1 cellular context compared by ENCODE assay signal in the genomic region with DNA sequence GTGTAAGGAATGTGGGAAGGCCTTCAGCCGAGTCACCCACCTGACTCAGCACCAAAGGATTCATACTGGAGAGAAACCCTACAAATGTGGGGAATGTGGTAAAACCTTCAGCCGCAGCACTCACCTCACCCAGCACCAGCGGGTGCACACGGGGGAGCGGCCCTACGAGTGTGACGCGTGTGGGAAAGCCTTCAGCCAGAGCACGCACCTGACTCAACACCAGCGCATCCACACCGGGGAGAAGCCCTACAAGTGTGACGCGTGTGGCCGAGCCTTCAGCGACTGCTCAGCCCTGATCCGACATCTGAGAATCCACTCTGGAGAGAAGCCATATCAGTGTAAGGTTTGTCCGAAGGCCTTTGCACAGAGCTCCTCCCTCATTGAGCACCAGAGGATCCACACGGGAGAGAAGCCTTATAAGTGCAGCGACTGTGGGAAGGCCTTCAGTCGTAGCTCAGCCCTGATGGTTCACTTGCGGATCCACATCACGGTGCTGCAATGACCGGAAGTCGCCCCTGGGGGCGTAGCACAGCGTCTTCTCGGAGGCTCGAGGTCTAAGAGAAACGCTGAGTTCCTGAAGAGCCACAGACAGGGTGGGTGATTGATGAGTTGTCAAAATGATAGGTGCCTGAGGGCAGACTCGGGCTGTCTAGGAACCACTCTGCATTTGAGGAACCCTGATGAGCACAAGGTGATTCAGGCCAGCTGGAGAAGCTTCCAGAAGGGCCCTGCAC.
TF ChIP-seq lines count a peak whose summit lies in the region.

No MANE protein-coding gene starts in this region.

TF ChIP-seq in GM23338, 12 proteins besides CTCF, POLR2A, EP300 and RAD21 (continued from another document):
- TF ChIP-seq, protein P1, sequence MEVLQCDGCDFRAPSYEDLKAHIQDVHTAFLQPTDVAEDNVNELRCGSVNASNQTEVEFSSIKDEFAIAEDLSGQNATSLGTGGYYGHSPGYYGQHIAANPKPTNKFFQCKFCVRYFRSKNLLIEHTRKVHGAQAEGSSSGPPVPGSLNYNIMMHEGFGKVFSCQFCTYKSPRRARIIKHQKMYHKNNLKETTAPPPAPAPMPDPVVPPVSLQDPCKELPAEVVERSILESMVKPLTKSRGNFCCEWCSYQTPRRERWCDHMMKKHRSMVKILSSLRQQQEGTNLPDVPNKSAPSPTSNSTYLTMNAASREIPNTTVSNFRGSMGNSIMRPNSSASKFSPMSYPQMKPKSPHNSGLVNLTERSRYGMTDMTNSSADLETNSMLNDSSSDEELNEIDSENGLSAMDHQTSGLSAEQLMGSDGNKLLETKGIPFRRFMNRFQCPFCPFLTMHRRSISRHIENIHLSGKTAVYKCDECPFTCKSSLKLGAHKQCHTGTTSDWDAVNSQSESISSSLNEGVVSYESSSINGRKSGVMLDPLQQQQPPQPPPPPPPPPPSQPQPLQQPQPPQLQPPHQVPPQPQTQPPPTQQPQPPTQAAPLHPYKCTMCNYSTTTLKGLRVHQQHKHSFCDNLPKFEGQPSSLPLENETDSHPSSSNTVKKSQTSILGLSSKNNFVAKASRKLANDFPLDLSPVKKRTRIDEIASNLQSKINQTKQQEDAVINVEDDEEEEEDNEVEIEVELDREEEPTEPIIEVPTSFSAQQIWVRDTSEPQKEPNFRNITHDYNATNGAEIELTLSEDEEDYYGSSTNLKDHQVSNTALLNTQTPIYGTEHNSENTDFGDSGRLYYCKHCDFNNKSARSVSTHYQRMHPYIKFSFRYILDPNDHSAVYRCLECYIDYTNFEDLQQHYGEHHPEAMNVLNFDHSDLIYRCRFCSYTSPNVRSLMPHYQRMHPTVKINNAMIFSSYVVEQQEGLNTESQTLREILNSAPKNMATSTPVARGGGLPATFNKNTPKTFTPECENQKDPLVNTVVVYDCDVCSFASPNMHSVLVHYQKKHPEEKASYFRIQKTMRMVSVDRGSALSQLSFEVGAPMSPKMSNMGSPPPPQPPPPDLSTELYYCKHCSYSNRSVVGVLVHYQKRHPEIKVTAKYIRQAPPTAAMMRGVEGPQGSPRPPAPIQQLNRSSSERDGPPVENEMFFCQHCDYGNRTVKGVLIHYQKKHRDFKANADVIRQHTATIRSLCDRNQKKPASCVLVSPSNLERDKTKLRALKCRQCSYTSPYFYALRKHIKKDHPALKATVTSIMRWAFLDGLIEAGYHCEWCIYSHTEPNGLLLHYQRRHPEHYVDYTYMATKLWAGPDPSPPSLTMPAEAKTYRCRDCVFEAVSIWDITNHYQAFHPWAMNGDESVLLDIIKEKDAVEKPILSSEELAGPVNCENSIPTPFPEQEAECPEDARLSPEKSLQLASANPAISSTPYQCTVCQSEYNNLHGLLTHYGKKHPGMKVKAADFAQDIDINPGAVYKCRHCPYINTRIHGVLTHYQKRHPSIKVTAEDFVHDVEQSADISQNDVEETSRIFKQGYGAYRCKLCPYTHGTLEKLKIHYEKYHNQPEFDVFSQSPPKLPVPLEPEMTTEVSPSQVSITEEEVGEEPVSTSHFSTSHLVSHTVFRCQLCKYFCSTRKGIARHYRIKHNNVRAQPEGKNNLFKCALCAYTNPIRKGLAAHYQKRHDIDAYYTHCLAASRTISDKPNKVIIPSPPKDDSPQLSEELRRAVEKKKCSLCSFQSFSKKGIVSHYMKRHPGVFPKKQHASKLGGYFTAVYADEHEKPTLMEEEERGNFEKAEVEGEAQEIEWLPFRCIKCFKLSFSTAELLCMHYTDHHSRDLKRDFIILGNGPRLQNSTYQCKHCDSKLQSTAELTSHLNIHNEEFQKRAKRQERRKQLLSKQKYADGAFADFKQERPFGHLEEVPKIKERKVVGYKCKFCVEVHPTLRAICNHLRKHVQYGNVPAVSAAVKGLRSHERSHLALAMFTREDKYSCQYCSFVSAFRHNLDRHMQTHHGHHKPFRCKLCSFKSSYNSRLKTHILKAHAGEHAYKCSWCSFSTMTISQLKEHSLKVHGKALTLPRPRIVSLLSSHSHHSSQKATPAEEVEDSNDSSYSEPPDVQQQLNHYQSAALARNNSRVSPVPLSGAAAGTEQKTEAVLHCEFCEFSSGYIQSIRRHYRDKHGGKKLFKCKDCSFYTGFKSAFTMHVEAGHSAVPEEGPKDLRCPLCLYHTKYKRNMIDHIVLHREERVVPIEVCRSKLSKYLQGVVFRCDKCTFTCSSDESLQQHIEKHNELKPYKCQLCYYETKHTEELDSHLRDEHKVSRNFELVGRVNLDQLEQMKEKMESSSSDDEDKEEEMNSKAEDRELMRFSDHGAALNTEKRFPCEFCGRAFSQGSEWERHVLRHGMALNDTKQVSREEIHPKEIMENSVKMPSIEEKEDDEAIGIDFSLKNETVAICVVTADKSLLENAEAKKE (CRISPR knock-in tag; IDR thresholded peaks at IDR 0.05) = no peak
- TF ChIP-seq, protein P2, sequence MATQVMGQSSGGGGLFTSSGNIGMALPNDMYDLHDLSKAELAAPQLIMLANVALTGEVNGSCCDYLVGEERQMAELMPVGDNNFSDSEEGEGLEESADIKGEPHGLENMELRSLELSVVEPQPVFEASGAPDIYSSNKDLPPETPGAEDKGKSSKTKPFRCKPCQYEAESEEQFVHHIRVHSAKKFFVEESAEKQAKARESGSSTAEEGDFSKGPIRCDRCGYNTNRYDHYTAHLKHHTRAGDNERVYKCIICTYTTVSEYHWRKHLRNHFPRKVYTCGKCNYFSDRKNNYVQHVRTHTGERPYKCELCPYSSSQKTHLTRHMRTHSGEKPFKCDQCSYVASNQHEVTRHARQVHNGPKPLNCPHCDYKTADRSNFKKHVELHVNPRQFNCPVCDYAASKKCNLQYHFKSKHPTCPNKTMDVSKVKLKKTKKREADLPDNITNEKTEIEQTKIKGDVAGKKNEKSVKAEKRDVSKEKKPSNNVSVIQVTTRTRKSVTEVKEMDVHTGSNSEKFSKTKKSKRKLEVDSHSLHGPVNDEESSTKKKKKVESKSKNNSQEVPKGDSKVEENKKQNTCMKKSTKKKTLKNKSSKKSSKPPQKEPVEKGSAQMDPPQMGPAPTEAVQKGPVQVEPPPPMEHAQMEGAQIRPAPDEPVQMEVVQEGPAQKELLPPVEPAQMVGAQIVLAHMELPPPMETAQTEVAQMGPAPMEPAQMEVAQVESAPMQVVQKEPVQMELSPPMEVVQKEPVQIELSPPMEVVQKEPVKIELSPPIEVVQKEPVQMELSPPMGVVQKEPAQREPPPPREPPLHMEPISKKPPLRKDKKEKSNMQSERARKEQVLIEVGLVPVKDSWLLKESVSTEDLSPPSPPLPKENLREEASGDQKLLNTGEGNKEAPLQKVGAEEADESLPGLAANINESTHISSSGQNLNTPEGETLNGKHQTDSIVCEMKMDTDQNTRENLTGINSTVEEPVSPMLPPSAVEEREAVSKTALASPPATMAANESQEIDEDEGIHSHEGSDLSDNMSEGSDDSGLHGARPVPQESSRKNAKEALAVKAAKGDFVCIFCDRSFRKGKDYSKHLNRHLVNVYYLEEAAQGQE (IDR thresholded peaks at IDR 0.05; ENCODE audit: unreplicated experiment) = no peak
- TF ChIP-seq POLR2AphosphoS5 (IDR thresholded peaks at IDR 0.05; ENCODE audit: low read depth) = no peak
- TF ChIP-seq CREB1 (CRISPR knock-in tag; IDR thresholded peaks at IDR 0.05; ENCODE audit: low read depth) = no peak
- no peak for TF ChIP-seq EZH2 (IDR thresholded peaks at IDR 0.05; ENCODE audit: low read depth, unreplicated experiment)
TF ChIP-seq in GM23338: peak in this region for 0.
